8 cellular contexts compared by ENCODE assay signal in genomic region chrX:105190252-105190853, GRCh38. TPM values are rescaled to one million over a fixed set of nuclear protein-coding genes. Genes with fewer than 3 reads are reported as not detected.
DNase-seq lines count a peak whose midpoint lies in the region; ATAC-seq, FAIRE-seq and TF ChIP-seq lines count a peak whose summit lies in the region.

No MANE protein-coding gene starts in this region.

- TF ChIP-seq RAD21 in A549 (conservative IDR thresholded peaks at IDR 0.05 in 1 of 2, IDR thresholded peaks at IDR 0.05 in 1 of 2): peak; percentile 35 to 43; a peak in 3 of 5 replicates

- TF ChIP-seq CTCF in A549 (IDR thresholded peaks at IDR 0.05): peak; percentile 55
- TF ChIP-seq CTCF in neural crest cell (conservative IDR thresholded peaks at IDR 0.05): peak; percentile 77

- WGBS in A549 (ENCODE audit: missing lambda C conversion rate): 0% methylated on average over 2 of the region's 2 CpGs

- no peaks in the 10 kb centered on the region for H3K27me3 Mint-ChIP-seq in neural crest cell (ENCODE audit: low read depth)
- H3K27me3 Mint-ChIP-seq in activated naive CD8-positive, alpha-beta T cell treated with anti-CD3 and anti-CD28 coated beads for 36 hours: no peaks in the 10 kb centered on the region

- FAIRE-seq in A549 (lab: Jason Lieb, UNC): peak; percentile 97

- peaks cover 2% of the 10 kb centered on the region for H3K9me3 Mint-ChIP-seq in neural crest cell
- no peaks in the 10 kb centered on the region for H3K9me3 Mint-ChIP-seq in activated naive CD8-positive, alpha-beta T cell treated with anti-CD3 and anti-CD28 coated beads for 36 hours

- CTCF ChIA-PET in A549 (lab: Yijun Ruan, JAX): interaction anchor here (0.5 to 1.8 kb wide), 14 partner anchors 12 to 880 kb away, joined by 3 to 6 read pairs (median 3); no protein-coding TSS in a partner anchor

- no peak overlapping the region for H3K4me3 Mint-ChIP-seq in neural crest cell
- no peak overlapping the region for H3K4me3 Mint-ChIP-seq in activated naive CD8-positive, alpha-beta T cell treated with anti-CD3 and anti-CD28 coated beads for 36 hours

- no peaks in the 10 kb centered on the region for H3K4me1 Mint-ChIP-seq in neural crest cell
- no peaks in the 10 kb centered on the region for H3K4me1 Mint-ChIP-seq in activated naive CD8-positive, alpha-beta T cell treated with anti-CD3 and anti-CD28 coated beads for 36 hours

- H3K27ac ChIP-seq in A549: no peak overlapping the region

- no peaks in the 10 kb centered on the region for H3K36me3 Mint-ChIP-seq in neural crest cell (ENCODE audit: low read depth)
- no peaks in the 10 kb centered on the region for H3K36me3 Mint-ChIP-seq in activated naive CD8-positive, alpha-beta T cell treated with anti-CD3 and anti-CD28 coated beads for 36 hours

- H3K4me2 ChIP-seq in A549: no peak overlapping the region

- DNase-seq in A549 (ENCODE audit: low read depth in 1 of 2, low spot score in 1 of 2): peak in 1 of 2 experiments; percentile 28
- DNase-seq in EL: peak; percentile 1
- DNase-seq in NCI-H1105 treated with DMSO at 0.1 percent for 48 hours (lab: John Stamatoyannopoulos, UW): peak; percentile 9
- peak; percentile 2 to 21 for DNase-seq in dermis microvascular lymphatic vessel endothelial cell (ENCODE audit: low read depth in 2 of 2)
- peak; percentile 30 for DNase-seq in neural crest cell (ENCODE audit: low read depth, low spot score)
- DNase-seq in activated naive CD8-positive, alpha-beta T cell treated with anti-CD3 and anti-CD28 coated beads for 36 hours: no peak
- DNase-seq in NCI-H774 (lab: John Stamatoyannopoulos, UW): no peak

- no peaks in the 10 kb centered on the region for H3K9me3 ChIP-seq in A549

- POLR2A ChIA-PET in A549 (lab: Yijun Ruan, JAX): no interaction called here

- TF ChIP-seq POLR2A in A549 (IDR thresholded peaks at IDR 0.05; ENCODE audit: low read length): no peak

- ATAC-seq in A549 (peak in 1 of 2 experiments; percentile 33; a peak in 1 of 6 replicates), GM19324 (IDR thresholded peaks at IDR 0.05; ENCODE audit: low FRiP score, unreplicated experiment) (no peak)

- TF ChIP-seq EP300 in A549 (IDR thresholded peaks at IDR 0.05): no peak

- H3K27ac Mint-ChIP-seq in neural crest cell (ENCODE audit: unreplicated experiment): no peak overlapping the region
- H3K27ac Mint-ChIP-seq in activated naive CD8-positive, alpha-beta T cell treated with anti-CD3 and anti-CD28 coated beads for 36 hours: no peak overlapping the region

- no peak overlapping the region for H3K4me3 ChIP-seq in A549

- no peaks in the 10 kb centered on the region for H3K4me1 ChIP-seq in A549

TF ChIP-seq in A549, 52 proteins besides CTCF, POLR2A, EP300 and RAD21:
- TF ChIP-seq MAFK (IDR thresholded peaks at IDR 0.05; ENCODE audit: partially characterized antibody) (peak; percentile 69), SMC3 (IDR thresholded peaks at IDR 0.05) (peak; percentile 22; the same call in 1 of the 3 replicates), FOSL2 (IDR thresholded peaks at IDR 0.05) (no peak), FOSL2 (CRISPR knock-in tag; IDR thresholded peaks at IDR 0.05) (no peak)

RNA-seq across cellular contexts. Expression of gene TEX13A, which starts 30.1 kb away (rescaled TPM):
- polyA plus RNA-seq in A549 (2011; rRNA removed): not detected in 2 replicates
- not detected in 2 replicates for polyA plus RNA-seq in A549 (2012; cell fraction: cytosol; rRNA removed)
- not detected in 2 replicates for polyA plus RNA-seq in A549 (2012; cell fraction: nucleus; rRNA removed)
- not detected in 3 replicates for polyA plus RNA-seq in A549 (2017; fragmentation: RNase III; extraction: RNeasy Plus Mini Kit Qiagen cat#74134 plus additional on column Dnase treatment)
- not detected in 2 replicates for polyA minus RNA-seq in A549 (2011; rRNA and poly(A)+ RNA removed)
- total RNA-seq in dermis microvascular lymphatic vessel endothelial cell: not detected in 2 replicates
- total RNA-seq in neural crest cell: not detected in 2 replicates
- not detected for total RNA-seq in activated naive CD8-positive, alpha-beta T cell treated with anti-CD3 and anti-CD28 coated beads for 36 hours

Comparison
In these comparisons a context has a peak if more than half of its experiments do, and no peak if none do; other contexts are left out.
1. DNase-seq: peak in EL (single experiment), NCI-H1105 treated with DMSO at 0.1 percent for 48 hours (single experiment), dermis microvascular lymphatic vessel endothelial cell (2 of 2) and neural crest cell (single experiment); none in activated naive CD8-positive, alpha-beta T cell treated with anti-CD3 and anti-CD28 coated beads for 36 hours (single experiment) and NCI-H774 (single experiment).